37 cellular contexts compared by ENCODE assay signal in genomic region chr7:2443491-2443890, GRCh38. TPM values are rescaled to one million over a fixed set of nuclear protein-coding genes. Genes with fewer than 3 reads are reported as not detected.
"Had no signal": no experiment of that assay in that cellular context is flagged by ENCODE, and none has a peak within 500 bp of the region (broad histone marks: within the 10 kb centered on the region; RNA-seq: fewer than 3 reads in every experiment).

No MANE protein-coding gene starts in this region.

- H3K27ac ChIP-seq: cardiac muscle cell, VCaP had no signal

- H3K36me3 ChIP-seq: ascending aorta, cardiac muscle cell had no signal

- H3K4me3 ChIP-seq: ascending aorta, cardiac muscle cell had no signal

- H3K27me3 Mint-ChIP-seq: activated B cell treated with CpG ODN at 0.5 μM for 24 hours; activated CD4-positive, alpha-beta memory T cell treated with anti-CD3 and anti-CD28 coated beads for 36 hours; activated CD4-positive, alpha-beta T cell treated with anti-CD3 and anti-CD28 coated beads, Interleukin-2, amount 10 ng/mL, durations not matched to agents 24 days and 14 days; activated CD8-positive, alpha-beta memory T cell treated with anti-CD3 and anti-CD28 coated beads, Interleukin-2, amount 10 ng/mL, durations not matched to agents 7 days and 5 days; activated naive CD4-positive, alpha-beta T cell treated with anti-CD3 and anti-CD28 coated beads, Interleukin-2, amount 10 ng/mL, durations not matched to agents 7 days and 5 days; activated naive CD4-positive, alpha-beta T cell treated with anti-CD3 and anti-CD28 coated beads, Interleukin-2, amount 50 U/mL, for 24 hours; activated naive CD8-positive, alpha-beta T cell; activated naive CD8-positive, alpha-beta T cell treated with anti-CD3 and anti-CD28 coated beads, Interleukin-2, amount 10 ng/mL, durations not matched to agents 7 days and 5 days; activated naive CD8-positive, alpha-beta T cell treated with anti-CD3 and anti-CD28 coated beads, Interleukin-2, amount 50 U/mL, for 24 hours; activated T-cell treated with anti-CD3 and anti-CD28 coated beads, Interleukin-2, amount 50 U/mL, for 24 hours; brain; central memory CD8-positive, alpha-beta T cell had no signal

- ATAC-seq: activated CD8-positive, alpha-beta memory T cell treated with anti-CD3 and anti-CD28 coated beads, Interleukin-2, amount 10 ng/mL, durations not matched to agents 7 days and 5 days; activated CD8-positive, alpha-beta T cell treated with anti-CD3 and anti-CD28 coated beads, Interleukin-2, amount 10 ng/mL, durations not matched to agents 7 days and 5 days; activated naive CD8-positive, alpha-beta T cell treated with anti-CD3 and anti-CD28 coated beads, Interleukin-2, amount 50 U/mL, for 24 hours had no signal

- H3K4me1 Mint-ChIP-seq: activated B cell treated with CpG ODN at 0.5 μM for 24 hours; activated CD4-positive, alpha-beta T cell treated with anti-CD3 and anti-CD28 coated beads, Interleukin-2, amount 10 ng/mL, durations not matched to agents 24 days and 14 days; activated naive CD4-positive, alpha-beta T cell treated with anti-CD3 and anti-CD28 coated beads, Interleukin-2, amount 10 ng/mL, durations not matched to agents 7 days and 5 days; activated naive CD4-positive, alpha-beta T cell treated with anti-CD3 and anti-CD28 coated beads, Interleukin-2, amount 50 U/mL, for 24 hours had no signal

- H3K4me1 ChIP-seq: ascending aorta had no signal

- H3K36me3 Mint-ChIP-seq: activated CD4-positive, alpha-beta memory T cell treated with anti-CD3 and anti-CD28 coated beads for 36 hours; activated naive CD4-positive, alpha-beta T cell treated with anti-CD3 and anti-CD28 coated beads, Interleukin-2, amount 10 ng/mL, durations not matched to agents 7 days and 5 days; activated naive CD4-positive, alpha-beta T cell treated with anti-CD3 and anti-CD28 coated beads, Interleukin-2, amount 50 U/mL, for 24 hours; activated naive CD8-positive, alpha-beta T cell had no signal

- H3K9me3 Mint-ChIP-seq: activated B cell treated with CpG ODN at 0.5 μM for 24 hours; activated CD4-positive, alpha-beta memory T cell treated with anti-CD3 and anti-CD28 coated beads for 36 hours; activated CD4-positive, alpha-beta T cell treated with anti-CD3 and anti-CD28 coated beads, Interleukin-2, amount 10 ng/mL, durations not matched to agents 24 days and 14 days; activated naive CD4-positive, alpha-beta T cell treated with anti-CD3 and anti-CD28 coated beads, Interleukin-2, amount 10 ng/mL, durations not matched to agents 7 days and 5 days; activated naive CD4-positive, alpha-beta T cell treated with anti-CD3 and anti-CD28 coated beads, Interleukin-2, amount 50 U/mL, for 24 hours; activated naive CD8-positive, alpha-beta T cell treated with anti-CD3 and anti-CD28 coated beads, Interleukin-2, amount 10 ng/mL, durations not matched to agents 7 days and 5 days; activated naive CD8-positive, alpha-beta T cell treated with anti-CD3 and anti-CD28 coated beads, Interleukin-2, amount 50 U/mL, for 24 hours; activated T-cell treated with anti-CD3 and anti-CD28 coated beads, Interleukin-2, amount 50 U/mL, for 24 hours; activated T-helper 2 cell treated with anti-CD3 and anti-CD28 coated beads, Interferon-gamma antibody, Interleukin-2, Interleukin-4, amounts not matched to agents 10 μg/mL and 5 μg/mL and 100 μg/mL, durations not matched to agents 14 hours and 24 hours and 36 hours; central memory CD8-positive, alpha-beta T cell; T-helper 1 cell treated with Interleukin-12 subunit alpha and Interleukin-12 subunit beta and Interleukin-4 antibody, amounts not matched to agents 30 μg/mL and 1 μg/mL, for 36 hours; T-helper 2 cell treated with Interferon-gamma antibody and Interleukin-4, amounts not matched to agents 5 μg/mL and 100 μg/mL, for 36 hours had no signal

- H3K9me3 ChIP-seq: ascending aorta had no signal

- H3K27ac Mint-ChIP-seq: activated B cell treated with CpG ODN at 0.5 μM for 24 hours; activated CD4-positive, alpha-beta memory T cell treated with anti-CD3 and anti-CD28 coated beads for 36 hours; activated CD4-positive, alpha-beta T cell treated with anti-CD3 and anti-CD28 coated beads, Interleukin-2, amount 10 ng/mL, durations not matched to agents 24 days and 14 days; activated CD8-positive, alpha-beta memory T cell treated with anti-CD3 and anti-CD28 coated beads, Interleukin-2, amount 10 ng/mL, durations not matched to agents 7 days and 5 days; activated CD8-positive, alpha-beta T cell treated with anti-CD3 and anti-CD28 coated beads, Interleukin-2, amount 10 ng/mL, durations not matched to agents 7 days and 5 days; activated naive CD4-positive, alpha-beta T cell treated with anti-CD3 and anti-CD28 coated beads, Interleukin-2, amount 10 ng/mL, durations not matched to agents 7 days and 5 days; activated naive CD4-positive, alpha-beta T cell treated with anti-CD3 and anti-CD28 coated beads, Interleukin-2, amount 50 U/mL, for 24 hours; activated naive CD8-positive, alpha-beta T cell; activated naive CD8-positive, alpha-beta T cell treated with anti-CD3 and anti-CD28 coated beads, Interleukin-2, amount 10 ng/mL, durations not matched to agents 7 days and 5 days; activated naive CD8-positive, alpha-beta T cell treated with anti-CD3 and anti-CD28 coated beads, Interleukin-2, amount 50 U/mL, for 24 hours; activated T-cell treated with anti-CD3 and anti-CD28 coated beads, Interleukin-2, amount 50 U/mL, for 24 hours; activated T-helper 2 cell treated with anti-CD3 and anti-CD28 coated beads, Interferon-gamma antibody, Interleukin-2, Interleukin-4, amounts not matched to agents 10 μg/mL and 5 μg/mL and 100 μg/mL, durations not matched to agents 14 hours and 24 hours and 36 hours; brain; T-helper 1 cell treated with Interleukin-12 subunit alpha and Interleukin-12 subunit beta and Interleukin-4 antibody, amounts not matched to agents 30 μg/mL and 1 μg/mL, for 36 hours; T-helper 2 cell treated with Interferon-gamma antibody and Interleukin-4, amounts not matched to agents 5 μg/mL and 100 μg/mL, for 36 hours had no signal

- H3K27me3 ChIP-seq: ascending aorta, cardiac muscle cell had no signal

- H3K4me3 Mint-ChIP-seq: activated B cell treated with CpG ODN at 0.5 μM for 24 hours; activated CD4-positive, alpha-beta memory T cell treated with anti-CD3 and anti-CD28 coated beads for 36 hours; activated CD4-positive, alpha-beta T cell treated with anti-CD3 and anti-CD28 coated beads, Interleukin-2, amount 10 ng/mL, durations not matched to agents 24 days and 14 days; activated CD8-positive, alpha-beta memory T cell treated with anti-CD3 and anti-CD28 coated beads, Interleukin-2, amount 10 ng/mL, durations not matched to agents 7 days and 5 days; activated CD8-positive, alpha-beta T cell treated with anti-CD3 and anti-CD28 coated beads, Interleukin-2, amount 10 ng/mL, durations not matched to agents 7 days and 5 days; activated naive CD4-positive, alpha-beta T cell treated with anti-CD3 and anti-CD28 coated beads, Interleukin-2, amount 10 ng/mL, durations not matched to agents 7 days and 5 days; activated naive CD4-positive, alpha-beta T cell treated with anti-CD3 and anti-CD28 coated beads, Interleukin-2, amount 50 U/mL, for 24 hours; activated naive CD8-positive, alpha-beta T cell; activated naive CD8-positive, alpha-beta T cell treated with anti-CD3 and anti-CD28 coated beads, Interleukin-2, amount 10 ng/mL, durations not matched to agents 7 days and 5 days; activated naive CD8-positive, alpha-beta T cell treated with anti-CD3 and anti-CD28 coated beads, Interleukin-2, amount 50 U/mL, for 24 hours; activated T-cell treated with anti-CD3 and anti-CD28 coated beads, Interleukin-2, amount 50 U/mL, for 24 hours; brain; central memory CD8-positive, alpha-beta T cell; T-helper 1 cell treated with Interleukin-12 subunit alpha and Interleukin-12 subunit beta and Interleukin-4 antibody, amounts not matched to agents 30 μg/mL and 1 μg/mL, for 36 hours; T-helper 2 cell treated with Interferon-gamma antibody and Interleukin-4, amounts not matched to agents 5 μg/mL and 100 μg/mL, for 36 hours had no signal

- DNase-seq: activated B cell treated with CpG ODN at 0.5 μM for 24 hours; activated CD4-positive, alpha-beta memory T cell treated with anti-CD3 and anti-CD28 coated beads for 36 hours; activated CD4-positive, alpha-beta T cell treated with anti-CD3 and anti-CD28 coated beads for 4 hours; activated CD4-positive, alpha-beta T cell treated with anti-CD3 and anti-CD28 coated beads, Interleukin-2, amount 10 ng/mL, durations not matched to agents 24 days and 14 days; activated CD4-positive, alpha-beta T cell treated with anti-CD3 and anti-CD28 coated beads, Interleukin-2, amount 50 U/mL, for 1 hour; activated CD4-positive, alpha-beta T cell treated with anti-CD3 and anti-CD28 coated beads, Interleukin-2, amount 50 U/mL, for 4 hours; activated CD4-positive, CD25-positive, alpha-beta regulatory T cell treated with anti-CD3 and anti-CD28 coated beads, Interleukin-2, amount 50 U/mL, for 72 hours; activated CD8-positive, alpha-beta memory T cell treated with anti-CD3 and anti-CD28 coated beads for 24 hours; activated CD8-positive, alpha-beta memory T cell treated with anti-CD3 and anti-CD28 coated beads, Interleukin-2, amount 10 ng/mL, durations not matched to agents 7 days and 5 days; activated CD8-positive, alpha-beta memory T cell treated with anti-CD3 and anti-CD28 coated beads, Interleukin-2, amount 50 U/mL, for 48 hours; activated CD8-positive, alpha-beta T cell treated with anti-CD3 and anti-CD28 coated beads, Interleukin-2, amount 10 ng/mL, durations not matched to agents 7 days and 5 days; activated effector memory CD4-positive, alpha-beta T cell treated with Interleukin-2 at 50 U/mL for 16 hours; activated gamma-delta T cell; activated naive CD4-positive, alpha-beta T cell treated with anti-CD3 and anti-CD28 coated beads, Interleukin-2, amount 10 ng/mL, durations not matched to agents 7 days and 5 days; activated naive CD4-positive, alpha-beta T cell treated with Interleukin-2 at 50 U/mL for 16 hours; activated naive CD8-positive, alpha-beta T cell treated with anti-CD3 and anti-CD28 coated beads, Interleukin-2, amount 10 ng/mL, durations not matched to agents 7 days and 5 days; activated naive CD8-positive, alpha-beta T cell treated with anti-CD3 and anti-CD28 coated beads, Interleukin-2, amount 50 U/mL, for 24 hours; activated T-cell treated with anti-CD3 and anti-CD28 coated beads, Interleukin-2, amount 50 U/mL, for 24 hours; activated T-cell treated with anti-CD3 and anti-CD28 coated beads, Interleukin-2, amount 50 U/mL, for 48 hours; amygdala; anterior cingulate cortex; caudate nucleus; cerebellar nuclear complex; T-helper 1 cell; T-helper 2 cell; T-helper 9 cell had no signal

RNA-seq across cellular contexts. Expression of gene GRIFIN, which starts 32.7 kb away (rescaled TPM):
- total RNA-seq: activated B cell treated with CpG ODN at 0.5 μM for 24 hours; activated CD4-positive, alpha-beta memory T cell treated with anti-CD3 and anti-CD28 coated beads for 36 hours; activated CD4-positive, alpha-beta T cell treated with anti-CD3 and anti-CD28 coated beads, Interleukin-2, amount 10 ng/mL, durations not matched to agents 24 days and 14 days; activated CD8-positive, alpha-beta memory T cell treated with anti-CD3 and anti-CD28 coated beads, Interleukin-2, amount 10 ng/mL, durations not matched to agents 7 days and 5 days; activated CD8-positive, alpha-beta T cell treated with anti-CD3 and anti-CD28 coated beads, Interleukin-2, amount 10 ng/mL, durations not matched to agents 7 days and 5 days; activated naive CD8-positive, alpha-beta T cell treated with anti-CD3 and anti-CD28 coated beads, Interleukin-2, amount 10 ng/mL, durations not matched to agents 7 days and 5 days; activated T-helper 2 cell treated with anti-CD3 and anti-CD28 coated beads, Interferon-gamma antibody, Interleukin-2, Interleukin-4, amounts not matched to agents 10 μg/mL and 5 μg/mL and 100 μg/mL, durations not matched to agents 14 hours and 24 hours and 36 hours; ascending aorta; bronchial epithelial cell; cardiac muscle cell had no signal
